In the genomic region with DNA sequence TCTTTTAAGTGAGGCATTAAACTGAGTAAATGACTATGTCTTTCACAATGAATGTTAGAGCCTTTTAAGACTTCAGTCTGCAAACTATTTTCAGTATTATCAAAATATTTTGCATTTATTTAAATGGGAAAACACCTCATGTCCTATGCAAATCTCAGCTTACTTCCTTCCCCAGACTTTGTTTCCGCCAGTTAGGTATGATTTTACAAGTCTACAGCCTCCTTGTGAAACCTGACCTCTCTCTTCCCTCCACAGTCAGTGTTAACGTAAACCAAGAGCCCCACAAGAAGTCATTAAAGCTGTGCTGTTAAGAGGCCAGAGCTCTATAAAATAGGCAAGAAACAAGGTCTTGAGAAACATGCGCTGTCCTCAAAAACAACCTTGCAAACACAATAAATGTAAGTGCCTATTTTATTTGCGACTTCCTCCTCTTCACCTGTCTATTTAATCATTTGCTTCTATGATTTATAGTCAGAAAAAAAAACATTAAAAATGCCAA, we compare ENCODE assay signal across 8 cellular contexts. TPM values are rescaled to one million over a fixed set of nuclear protein-coding genes. Genes with fewer than 3 reads are reported as not detected.
DNase-seq lines count a peak whose midpoint lies in the region; ATAC-seq and TF ChIP-seq lines count a peak whose summit lies in the region.

No MANE protein-coding gene starts in this region.

- H3K9me3 ChIP-seq in BE2C = no peaks in the 10 kb centered on the region

- POLR2A ChIA-PET in RWPE1 (lab: Yijun Ruan, JAX; ENCODE audit: low non-redundant PET) = no interaction called here
- POLR2A ChIA-PET in naive thymus-derived CD8-positive, alpha-beta T cell (lab: Charles Lee) = no interaction called here

- ATAC-seq in GM18907 (IDR thresholded peaks at IDR 0.05; ENCODE audit: unreplicated experiment) (peak; percentile 98), HG02840 (IDR thresholded peaks at IDR 0.05; ENCODE audit: low FRiP score, unreplicated experiment) (peak; percentile 94)
- ATAC-seq in naive thymus-derived CD8-positive, alpha-beta T cell = no peak

- no peaks in the 10 kb centered on the region for H3K27me3 Mint-ChIP-seq in nephron (ENCODE audit: low read depth)
- H3K27me3 Mint-ChIP-seq in naive thymus-derived CD8-positive, alpha-beta T cell = peaks cover 0 to 8% (median 3%) of the 10 kb centered on the region in 5 donors

- TF ChIP-seq CTCF in nephron (IDR thresholded peaks at IDR 0.05; ENCODE audit: unreplicated experiment in 3 of 3) (no peak), RWPE1 (conservative IDR thresholded peaks at IDR 0.05; ENCODE audit: low read depth) (no peak), BE2C (IDR thresholded peaks at IDR 0.05; ENCODE audit: low read depth, low read length) (no peak)

- H3K9me3 Mint-ChIP-seq in nephron = no peaks in the 10 kb centered on the region
- H3K9me3 Mint-ChIP-seq in naive thymus-derived CD8-positive, alpha-beta T cell = no peaks in the 10 kb centered on the region

- DNase-seq in NCI-H524 treated with DMSO at 0.1 percent for 48 hours (lab: John Stamatoyannopoulos, UW) = peak; percentile 76
- no peak for DNase-seq in RWPE1 (ENCODE audit: low spot score)
- DNase-seq in BE2C = no peak
- no peak for DNase-seq in naive thymus-derived CD8-positive, alpha-beta T cell
- no peak for DNase-seq in GM03348 (ENCODE audit: low spot score)

- H3K36me3 Mint-ChIP-seq in nephron (ENCODE audit: low read depth) = peaks cover 4% of the 10 kb centered on the region
- no peaks in the 10 kb centered on the region for H3K36me3 Mint-ChIP-seq in naive thymus-derived CD8-positive, alpha-beta T cell

- CTCF ChIA-PET in RWPE1 (lab: Yijun Ruan, JAX) = interaction anchor here (0.6 kb wide), 1 partner anchor 51 kb away, joined by 3 read pairs; no protein-coding TSS in a partner anchor

- peaks cover 11% of the 10 kb centered on the region for H3K4me1 Mint-ChIP-seq in nephron
- no peaks in the 10 kb centered on the region for H3K4me1 Mint-ChIP-seq in naive thymus-derived CD8-positive, alpha-beta T cell

- H3K27me3 ChIP-seq in BE2C = no peaks in the 10 kb centered on the region

- no peaks in the 10 kb centered on the region; the same call in 1 of the 2 replicates for H3K36me3 ChIP-seq in BE2C

- peak overlapping the region; percentile 14 to 64 (median 15) for H3K27ac Mint-ChIP-seq in nephron
- H3K27ac Mint-ChIP-seq in naive thymus-derived CD8-positive, alpha-beta T cell = no peak overlapping the region

- no peak overlapping the region for H3K4me3 ChIP-seq in BE2C (ENCODE audit: low read depth, low read length)

- H3K4me1 ChIP-seq in BE2C = peaks cover 9% of the 10 kb centered on the region

- H3K4me3 Mint-ChIP-seq in nephron = peak overlapping the region; percentile 0 to 19 (median 3)
- H3K4me3 Mint-ChIP-seq in naive thymus-derived CD8-positive, alpha-beta T cell = no peak overlapping the region

- no peak overlapping the region for H3K27ac ChIP-seq in RWPE1

RNA-seq across cellular contexts. Expression of a gene that starts 48.3 kb away (rescaled TPM):
- polyA plus RNA-seq in BE2C (2012; ENCODE audit: insufficient read depth, insufficient read length, low read depth) = 4.6 TPM
- not detected for total RNA-seq in naive thymus-derived CD8-positive, alpha-beta T cell
- polyA plus RNA-seq in naive thymus-derived CD8-positive, alpha-beta T cell = not detected

Comparison
In these comparisons a context has a peak if more than half of its experiments do, and no peak if none do; other contexts are left out.
1. ATAC-seq: peak in GM18907 (single experiment) and HG02840 (single experiment); none in naive thymus-derived CD8-positive, alpha-beta T cell (0 of 2).
2. H3K27ac Mint-ChIP-seq: peak in nephron (3 of 3); none in naive thymus-derived CD8-positive, alpha-beta T cell (0 of 10).
3. H3K4me3 Mint-ChIP-seq: peak in nephron (3 of 3); none in naive thymus-derived CD8-positive, alpha-beta T cell (0 of 10).